In the genomic region with DNA sequence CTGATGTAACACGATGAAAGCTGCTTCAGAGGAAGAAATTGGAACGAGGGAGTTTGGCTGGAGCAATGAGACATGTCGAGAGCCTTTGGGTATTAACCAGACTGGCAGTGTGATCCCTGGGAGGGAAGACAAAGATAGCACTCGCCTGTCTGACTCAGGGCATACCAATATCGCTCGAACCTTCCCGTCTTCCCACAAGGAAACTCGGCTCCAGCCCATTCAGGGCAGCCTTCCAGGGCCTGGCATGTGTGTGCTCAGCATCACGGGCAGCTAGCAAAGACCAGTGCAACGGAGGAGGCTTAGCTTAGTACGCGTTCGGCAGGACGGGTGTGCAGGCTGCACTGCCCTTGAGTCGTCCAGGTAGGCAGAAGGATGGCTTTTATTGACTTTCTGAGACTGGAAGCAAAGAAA, we compare ENCODE assay signal across 14 cellular contexts.
DNase-seq lines count a peak whose midpoint lies in the region; ATAC-seq and TF ChIP-seq lines count a peak whose summit lies in the region.
"Had no signal": no experiment of that assay in that cellular context is flagged by ENCODE, and none has a peak within 500 bp of the region (broad histone marks: within the 10 kb centered on the region; RNA-seq: fewer than 3 reads in every experiment).

No MANE protein-coding gene starts in this region.

- peak; percentile 87 for ATAC-seq in Right ventricle myocardium superior (ENCODE audit: poor library complexity)
- ATAC-seq in GM18861 (IDR thresholded peaks at IDR 0.05; ENCODE audit: unreplicated experiment) = no peak
- ATAC-seq in lower lobe of right lung = no peak
- no peak for ATAC-seq in GM18858 (IDR thresholded peaks at IDR 0.05; ENCODE audit: unreplicated experiment)
- ATAC-seq: HCT116 had no signal

- H3K4me1 ChIP-seq in lower lobe of right lung = no peaks in the 10 kb centered on the region

- TF ChIP-seq CTCF in lower lobe of right lung (IDR thresholded peaks at IDR 0.05) = no peak

- no peak overlapping the region for H3K4me3 ChIP-seq in lower lobe of right lung

- no peaks in the 10 kb centered on the region for H3K36me3 ChIP-seq in lower lobe of right lung

- H3K9me3 ChIP-seq in lower lobe of right lung = no peaks in the 10 kb centered on the region

- H3K27ac ChIP-seq in angular gyrus (ENCODE audit: low read depth, low read length) (peak overlapping the region; percentile 37), lower lobe of right lung (no peak overlapping the region)

- H3K27me3 ChIP-seq in lower lobe of right lung (ENCODE audit: low read depth) = no peaks in the 10 kb centered on the region

- peak; percentile 21 for DNase-seq in AG20443 (ENCODE audit: low spot score)
- DNase-seq in Right ventricle myocardium superior = peak; percentile 87
- DNase-seq in pons (ENCODE audit: low spot score) = peak; percentile 22
- no peak for DNase-seq in KG1 (lab: John Stamatoyannopoulos, UW)
- DNase-seq in lower lobe of right lung = no peak
- DNase-seq: activated CD4-positive, alpha-beta memory T cell treated with anti-CD3 and anti-CD28 coated beads, Interleukin-2, amount 10 ng/mL, durations not matched to agents 7 days and 5 days; activated effector memory CD4-positive, alpha-beta T cell treated with anti-CD3 and anti-CD28 coated beads, Interleukin-2, amount 50 U/mL, for 16 hours; DMS79; NCI-H1092; NCI-H524 treated with DMSO at 0.1 percent for 48 hours had no signal

- intact Hi-C loops in Right ventricle myocardium superior (cut with DNase I) (loop anchor here (10.0 kb wide), 1 partner anchor 210 kb away; no protein-coding TSS in a partner anchor), lower lobe of right lung (cut with DNase I) (no loop called here)

Comparison
In these comparisons a context has a peak if more than half of its experiments do, and no peak if none do; other contexts are left out.
1. DNase-seq: peak in AG20443 (single experiment), Right ventricle myocardium superior (single experiment) and pons (single experiment); none in KG1 (single experiment) and lower lobe of right lung (single experiment).